In the genomic region with DNA sequence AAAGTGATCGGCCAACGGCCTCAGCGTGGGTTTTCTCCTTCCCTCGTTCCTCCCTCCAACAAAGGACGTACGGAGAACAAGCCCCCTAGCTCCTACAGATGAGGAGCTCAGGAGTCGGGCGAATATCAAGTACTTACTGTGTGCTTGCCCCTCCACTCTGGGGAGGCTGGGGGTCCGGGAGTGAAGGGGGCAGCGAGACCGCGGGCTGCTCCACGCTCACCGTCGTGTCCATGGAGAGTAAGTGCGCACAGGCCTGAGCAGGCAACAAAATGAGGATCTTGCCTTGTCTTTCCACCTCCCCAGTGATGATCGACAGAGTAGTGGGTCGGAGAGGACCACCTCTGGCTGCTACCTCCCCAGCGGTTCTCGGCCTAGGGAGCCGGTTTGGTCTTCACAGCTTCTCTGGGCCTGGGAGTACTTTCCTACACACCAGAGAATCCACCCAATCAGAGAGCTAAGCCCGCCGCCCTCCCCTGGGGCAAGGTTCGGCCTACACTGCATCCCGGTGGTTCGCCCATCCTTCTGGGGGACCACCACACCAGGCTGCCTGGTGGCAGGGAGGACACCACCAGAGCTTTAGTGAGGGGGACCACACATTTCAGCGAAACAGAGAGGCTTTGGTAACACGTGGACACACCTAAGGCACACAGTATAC, we compare ENCODE assay signal across 10 cellular contexts. TPM values are rescaled to one million over a fixed set of nuclear protein-coding genes. Genes with fewer than 3 reads are reported as not detected.
DNase-seq lines count a peak whose midpoint lies in the region; ATAC-seq, FAIRE-seq and TF ChIP-seq lines count a peak whose summit lies in the region.
"Had no signal": no experiment of that assay in that cellular context is flagged by ENCODE, and none has a peak within 500 bp of the region (broad histone marks: within the 10 kb centered on the region; RNA-seq: fewer than 3 reads in every experiment).

No MANE protein-coding gene starts in this region.

- no peaks in the 10 kb centered on the region for H3K27me3 ChIP-seq in dorsolateral prefrontal cortex
- no peaks in the 10 kb centered on the region for H3K27me3 ChIP-seq in muscle layer of duodenum (ENCODE audit: low read depth, low read length)
- H3K27me3 ChIP-seq: MG63 had no signal

- H3K36me3 ChIP-seq in muscle layer of duodenum (ENCODE audit: control insufficient read depth in 1 of 2, insufficient read depth in 2 of 2, low read length in 2 of 2) = no peaks in the 10 kb centered on the region
- H3K36me3 ChIP-seq: MG63 had no signal

- ATAC-seq in left cardiac atrium = no peak
- no peak for ATAC-seq in HG03095 (IDR thresholded peaks at IDR 0.05; ENCODE audit: unreplicated experiment)

- DNase-seq in cardiac septum (ENCODE audit: low spot score) = peak; percentile 71
- DNase-seq in left cardiac atrium = no peak
- no peak for DNase-seq in dorsolateral prefrontal cortex
- DNase-seq in urothelium cell line (ENCODE audit: low spot score) = no peak
- no peak for DNase-seq in EL
- no peak for DNase-seq in GM19240 (ENCODE audit: insufficient read length, low spot score)

- H3K4me3 ChIP-seq in dorsolateral prefrontal cortex = peak overlapping the region; percentile 55 to 86 (median 76)
- H3K4me3 ChIP-seq in muscle layer of duodenum (ENCODE audit: low read depth in 1 of 2, low read length in 2 of 2) = peak overlapping the region; percentile 74 to 86

- peak; percentile 42 for FAIRE-seq in urothelium cell line (lab: Jason Lieb, UNC)
- FAIRE-seq: D721Med had no signal

- peaks cover 0 to 6% of the 10 kb centered on the region in 2 donors for H3K9me3 ChIP-seq in muscle layer of duodenum (ENCODE audit: control insufficient read depth in 1 of 2, low read length in 2 of 2)
- H3K9me3 ChIP-seq: MG63 had no signal

- peaks cover 5 to 9% of the 10 kb centered on the region in 2 donors for H3K4me1 ChIP-seq in muscle layer of duodenum (ENCODE audit: control insufficient read depth in 1 of 2, insufficient read depth in 2 of 2, low read length in 2 of 2)

- H3K27ac ChIP-seq in dorsolateral prefrontal cortex (peak overlapping the region in 36 of 59 donors; percentile 47 to 91 (median 82)), muscle layer of duodenum (ENCODE audit: low read length) (no peak overlapping the region)

- intact Hi-C loops in cardiac septum (cut with DNase I) (no loop called here), left cardiac atrium (cut with DNase I) (loop anchor here in 1 of 2 donors (10.0 kb wide), 1 partner anchor 211 kb away; no protein-coding TSS in a partner anchor), dorsolateral prefrontal cortex (cut with DNase I) (no loop called here)

- no peak for TF ChIP-seq CTCF in dorsolateral prefrontal cortex (IDR thresholded peaks at IDR 0.05 in 54 of 56, conservative IDR thresholded peaks at IDR 0.05 in 2 of 56; ENCODE audit: low read depth in 1 of 56, partially characterized antibody in 56 of 56)

RNA-seq across cellular contexts. Expression of a gene that starts 0.6 kb away (rescaled TPM):
- total RNA-seq in cardiac septum (6.3 TPM), left cardiac atrium (10 to 100 TPM in 1 of 2 donors, 1 to 10 TPM in 1; 7.6 to 12.1 TPM), dorsolateral prefrontal cortex (100 to 1,000 TPM in 1 of 120 experiments, 10 to 100 TPM in 119; 20.2 to 106 (median 56.2) TPM)

RNA-seq across cellular contexts. Expression of a gene that starts 47.5 kb away (rescaled TPM):
- 22.1 TPM for total RNA-seq in cardiac septum
- total RNA-seq in left cardiac atrium = 10 to 100 TPM; 15.3 to 17.1 TPM
- total RNA-seq in dorsolateral prefrontal cortex = 10 to 100 TPM; 17.7 to 59.5 (median 45.5) TPM

RNA-seq across cellular contexts. Expression of a gene that starts 47.9 kb away (rescaled TPM):
- total RNA-seq in cardiac septum (46.9 TPM), left cardiac atrium (10 to 100 TPM; 31.6 to 31.9 TPM), dorsolateral prefrontal cortex (10 to 100 TPM; 21.0 to 55.1 (median 30.6) TPM)
